Comparison of ENCODE assay signal across 7 cellular contexts in the genomic region with DNA sequence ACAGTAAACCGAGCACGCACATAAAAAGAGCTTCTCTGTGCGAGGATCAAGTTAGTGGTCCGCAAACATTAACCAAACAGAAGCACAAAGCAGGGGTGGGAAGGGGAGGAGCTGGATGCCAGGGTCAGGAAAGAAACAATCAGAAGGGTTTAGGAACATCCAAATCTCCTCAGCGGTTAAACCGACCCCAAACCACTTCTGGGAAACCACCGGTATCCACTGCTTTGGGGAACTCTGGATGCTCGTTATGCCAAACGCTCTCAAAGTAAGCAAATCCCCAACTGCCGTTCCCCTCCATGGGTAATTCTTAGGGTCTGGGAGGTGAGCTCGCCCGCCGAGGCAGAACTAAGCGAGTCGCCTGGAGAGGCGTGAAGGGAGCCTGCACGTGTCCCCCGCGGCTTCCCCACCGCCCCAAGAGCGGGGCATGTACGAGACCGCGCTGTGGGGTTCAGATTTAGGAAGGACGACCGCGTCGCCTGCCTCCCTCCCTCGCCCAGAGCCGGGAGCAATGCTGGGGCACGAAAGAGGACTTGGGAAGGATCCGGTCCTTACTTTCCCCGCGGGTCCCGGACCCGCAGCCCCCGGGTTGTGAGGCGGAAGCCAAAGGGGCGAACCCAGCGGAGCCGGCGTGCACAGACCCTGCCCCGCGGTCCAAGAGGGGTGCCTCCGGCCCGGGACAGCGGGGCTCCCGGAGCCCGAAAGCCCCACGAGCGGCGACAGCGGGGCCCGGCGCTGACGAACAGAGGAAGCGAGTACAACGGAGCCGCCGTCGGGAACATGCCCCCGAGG. TPM values are rescaled to one million over a fixed set of nuclear protein-coding genes. Genes with fewer than 3 reads are reported as not detected.
DNase-seq lines count a peak whose midpoint lies in the region; ATAC-seq and TF ChIP-seq lines count a peak whose summit lies in the region.

No MANE protein-coding gene starts in this region.

- no peaks in the 10 kb centered on the region for H3K27me3 ChIP-seq in PC-9 (ENCODE audit: insufficient read depth, low read depth)
- H3K27me3 ChIP-seq in right atrium auricular region: no peaks in the 10 kb centered on the region

- H3K36me3 ChIP-seq in PC-9 (ENCODE audit: low read depth) (no peaks in the 10 kb centered on the region), right atrium auricular region (no peaks in the 10 kb centered on the region)

- H3K9me3 ChIP-seq in PC-9 (ENCODE audit: insufficient read depth, low read depth): no peaks in the 10 kb centered on the region
- H3K9me3 ChIP-seq in right atrium auricular region: no peaks in the 10 kb centered on the region

- POLR2A ChIA-PET in PC-9 (lab: Charles Lee; ENCODE audit: unreplicated experiment): interaction anchor here (0.6 to 0.8 kb wide), 2 partner anchors 507 to 1470 kb away, joined by 4 to 6 read pairs; no protein-coding TSS in a partner anchor

- peaks cover 35% of the 10 kb centered on the region for H4K20me1 ChIP-seq in PC-9 (ENCODE audit: insufficient read depth)

- DNase-seq in PC-9 (peak in 1 of 2 experiments; percentile 7), right atrium auricular region (ENCODE audit: low spot score) (no peak), retinal pigment epithelial cell (ENCODE audit: low read depth) (no peak), cerebellum (ENCODE audit: low spot score) (no peak)
- DNase-seq in activated naive CD4-positive, alpha-beta T cell treated with anti-CD3 and anti-CD28 coated beads, Interleukin-2, amount 50 U/mL, for 72 hours (ENCODE audit: low spot score in 2 of 2): peak; percentile 51 to 65

- peaks cover 56% of the 10 kb centered on the region for H3K79me2 ChIP-seq in PC-9 (ENCODE audit: low read depth)

- TSS peak; percentile 50 for BruUV-seq in PC-9 (replicated peaks; lab: Mats Ljungman, UMichigan)

- H3K4me3 ChIP-seq in PC-9 (peak overlapping the region; percentile 82), right atrium auricular region (peak overlapping the region; percentile 90 to 95), retinal pigment epithelial cell (ENCODE audit: low read length) (peak overlapping the region; percentile 93)

- H3K27ac ChIP-seq in PC-9 (peak overlapping the region; percentile 23), right atrium auricular region (peak overlapping the region; percentile 88 to 95)

- peaks cover 0 to 8% of the 10 kb centered on the region in 2 donors for H3K36me3 Mint-ChIP-seq in activated naive CD4-positive, alpha-beta T cell treated with anti-CD3 and anti-CD28 coated beads, Interleukin-2, amount 50 U/mL, for 72 hours

- intact Hi-C loops in PC-9 (cut with micrococcal nuclease; ENCODE audit: unreplicated experiment): loop anchor here (2.0 kb wide), 1 partner anchor 219 kb away; no protein-coding TSS in a partner anchor

- H3K9me2 ChIP-seq in PC-9 (ENCODE audit: insufficient read depth): no peaks in the 10 kb centered on the region

- H3F3A ChIP-seq in PC-9 (ENCODE audit: insufficient read depth, low read depth): peaks cover 13% of the 10 kb centered on the region; the same call in 1 of the 2 replicates

- TF ChIP-seq CTCF in PC-9 (conservative IDR thresholded peaks at IDR 0.05): no peak
- no peak for TF ChIP-seq CTCF in right atrium auricular region (IDR thresholded peaks at IDR 0.05)
- TF ChIP-seq CTCF in retinal pigment epithelial cell (conservative IDR thresholded peaks at IDR 0.05; ENCODE audit: low read depth, low read length): no peak

- no peaks in the 10 kb centered on the region for H3K9me3 Mint-ChIP-seq in activated naive CD4-positive, alpha-beta T cell treated with anti-CD3 and anti-CD28 coated beads, Interleukin-2, amount 50 U/mL, for 72 hours

- CTCF ChIA-PET in PC-9 (lab: Charles Lee): no interaction called here

- peak overlapping the region; percentile 45 for H2AFZ ChIP-seq in PC-9

- ATAC-seq in GM18498 (IDR thresholded peaks at IDR 0.05; ENCODE audit: unreplicated experiment): peak; percentile 1
- ATAC-seq in HG02884 (IDR thresholded peaks at IDR 0.05; ENCODE audit: unreplicated experiment): peak; percentile 3
- peak in 1 of 2 donors; percentile 0 for ATAC-seq in activated naive CD4-positive, alpha-beta T cell treated with anti-CD3 and anti-CD28 coated beads, Interleukin-2, amount 50 U/mL, for 72 hours

- H3K4me1 ChIP-seq in PC-9 (replicated peaks; ENCODE audit: insufficient read depth): peaks cover 14% of the 10 kb centered on the region
- H3K4me1 ChIP-seq in right atrium auricular region: peaks cover 0 to 21% of the 10 kb centered on the region in 2 donors

- peak overlapping the region; percentile 95 to 97 for H3K27ac Mint-ChIP-seq in activated naive CD4-positive, alpha-beta T cell treated with anti-CD3 and anti-CD28 coated beads, Interleukin-2, amount 50 U/mL, for 72 hours

- H3K4me2 ChIP-seq in PC-9: peak overlapping the region; percentile 89

RNA-seq across cellular contexts. Expression of gene SBNO1, which starts 0.7 kb away (rescaled TPM):
- 31.9 and 43.1 TPM in 2 replicates for total RNA-seq in PC-9 (2021)
- 10 to 100 TPM; 58.4 to 88.6 TPM for total RNA-seq in activated naive CD4-positive, alpha-beta T cell treated with anti-CD3 and anti-CD28 coated beads, Interleukin-2, amount 50 U/mL, for 72 hours
- 10 to 100 TPM; 16.7 to 19.8 TPM for total RNA-seq in right atrium auricular region
- total RNA-seq in cerebellum: 30.8 TPM

RNA-seq across cellular contexts. Expression of gene KMT5A, which starts 20.0 kb away (rescaled TPM):
- total RNA-seq in PC-9 (2021) (43.7 and 54.2 TPM in 2 replicates), right atrium auricular region (10 to 100 TPM; 21.1 to 26.3 TPM), cerebellum (22.4 TPM)
- total RNA-seq in activated naive CD4-positive, alpha-beta T cell treated with anti-CD3 and anti-CD28 coated beads, Interleukin-2, amount 50 U/mL, for 72 hours: 10 to 100 TPM; 51.8 to 58.4 TPM

Comparison
In these comparisons a context has a peak if more than half of its experiments do, and no peak if none do; other contexts are left out.
1. DNase-seq: peak in activated naive CD4-positive, alpha-beta T cell treated with anti-CD3 and anti-CD28 coated beads, Interleukin-2, amount 50 U/mL, for 72 hours (2 of 2); none in right atrium auricular region (single experiment), retinal pigment epithelial cell (single experiment) and cerebellum (single experiment).
2. Peak in every context shown above with its lines, with median percentiles within 50 percentile points of each other: H3K4me3 ChIP-seq.